ENCODE assay signal across 19 cellular contexts in the genomic region with DNA sequence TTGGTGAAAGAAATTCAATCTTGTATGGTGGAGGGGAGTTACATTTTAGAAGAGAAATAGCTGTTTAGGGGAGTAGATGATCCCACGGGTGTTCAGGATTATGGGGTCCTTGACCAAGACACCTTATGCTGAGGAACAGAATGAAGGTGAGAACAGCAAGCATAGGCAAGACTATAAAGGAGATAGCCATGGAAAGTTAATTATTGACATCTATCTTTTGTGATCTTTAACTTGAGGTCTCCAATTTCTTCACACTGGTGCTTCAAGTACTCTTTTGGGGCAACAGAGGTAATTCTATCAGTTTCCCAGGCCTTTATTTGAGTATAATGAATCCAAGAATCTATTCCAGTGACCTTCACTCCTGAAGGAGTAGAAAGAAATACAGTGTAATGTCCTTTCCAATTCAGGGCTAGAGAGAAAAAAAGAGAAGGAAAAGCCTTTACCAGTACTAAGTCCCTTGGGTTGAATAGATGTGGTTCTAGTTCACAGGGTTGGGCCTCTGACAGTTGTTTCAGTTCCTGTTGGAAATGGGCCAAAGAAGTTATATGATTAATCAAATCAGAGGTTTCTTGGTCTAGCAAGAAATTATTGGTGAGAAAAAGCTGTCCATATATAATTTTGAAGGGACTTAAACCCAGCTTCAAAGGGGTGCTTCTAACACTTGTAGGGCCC.
DNase-seq lines count a peak whose midpoint lies in the region; ATAC-seq and TF ChIP-seq lines count a peak whose summit lies in the region.
"Had no signal": no experiment of that assay in that cellular context is flagged by ENCODE, and none has a peak within 500 bp of the region (broad histone marks: within the 10 kb centered on the region; RNA-seq: fewer than 3 reads in every experiment).

No MANE protein-coding gene starts in this region.

- ATAC-seq in GM18858 (IDR thresholded peaks at IDR 0.05; ENCODE audit: unreplicated experiment) = peak; percentile 56
- peak; percentile 67 for ATAC-seq in GM21447 (IDR thresholded peaks at IDR 0.05; ENCODE audit: unreplicated experiment)
- peak; percentile 87 for ATAC-seq in HG03175 (IDR thresholded peaks at IDR 0.05; ENCODE audit: unreplicated experiment)
- ATAC-seq: heart left ventricle, pancreas, PC-3 had no signal

- intact Hi-C loops in vagina (cut with DNase I) = no loop called here

- no peaks in the 10 kb centered on the region for H3K9me3 ChIP-seq in vagina
- H3K9me3 ChIP-seq: pancreas had no signal

- no peak overlapping the region for H3K27ac ChIP-seq in vagina
- H3K27ac ChIP-seq: heart left ventricle, pancreas had no signal

- peak; percentile 37 for DNase-seq in RPMI8226
- no peak for DNase-seq in NCI-H526 (lab: John Stamatoyannopoulos, UW)
- no peak for DNase-seq in NCI-H1436 (lab: John Stamatoyannopoulos, UW)
- DNase-seq in vagina (ENCODE audit: extremely low spot score in 2 of 2) = no peak
- DNase-seq in T-helper 1 cell = no peak
- DNase-seq: activated effector memory CD4-positive, alpha-beta T cell treated with anti-CD3 and anti-CD28 coated beads, Interleukin-2, amount 50 U/mL, for 16 hours; amniotic stem cell; caudate nucleus; effector memory CD4-positive, alpha-beta T cell; heart left ventricle; HFFc6; NCI-H1930; NCI-H510A; pancreas; PC-3 had no signal

- no peaks in the 10 kb centered on the region for H3K4me1 ChIP-seq in vagina
- H3K4me1 ChIP-seq: heart left ventricle, pancreas had no signal

- TF ChIP-seq CTCF in vagina (IDR thresholded peaks at IDR 0.05) = no peak

- no peaks in the 10 kb centered on the region for H3K27me3 ChIP-seq in vagina
- H3K27me3 ChIP-seq: heart left ventricle, pancreas had no signal

- no peak for TF ChIP-seq POLR2A in vagina (IDR thresholded peaks at IDR 0.05)

- no peaks in the 10 kb centered on the region for H3K36me3 ChIP-seq in vagina
- H3K36me3 ChIP-seq: heart left ventricle, pancreas had no signal

- no peak overlapping the region for H3K4me3 ChIP-seq in vagina
- H3K4me3 ChIP-seq: heart left ventricle, lung, pancreas had no signal
